8 cellular contexts compared by ENCODE assay signal in genomic region chr11:65135633-65136145, GRCh38. TPM values are rescaled to one million over a fixed set of nuclear protein-coding genes. Genes with fewer than 3 reads are reported as not detected.
A peak's percentile ranks its signal among the peaks of the same experiment; 100 is the strongest.
DNase-seq lines count a peak whose midpoint lies in the region; ATAC-seq and TF ChIP-seq lines count a peak whose summit lies in the region.

No MANE protein-coding gene starts in this region.

- H4K20me1 ChIP-seq in IMR-90 (ENCODE audit: insufficient read depth, low read length): peaks cover 28% of the 10 kb centered on the region

- POLR2A ChIA-PET in A673 (lab: Charles Lee; ENCODE audit: low non-redundant PET): interaction anchor here (0.9 to 1.4 kb wide), 2 partner anchors 46 to 52 kb away, joined by 3 to 4 read pairs; partner anchors contain the start of genes CAPN1 and CDCA5
- POLR2A ChIA-PET in IMR-90 (lab: Charles Lee; ENCODE audit: unreplicated experiment): no interaction called here

- TF ChIP-seq RAD21 in IMR-90 (IDR thresholded peaks at IDR 0.05; ENCODE audit: low read length): no peak

- in situ Hi-C loops in IMR-90 (cut with MboI; ENCODE audit: low sequenced_read_pairs): no loop called here

- H3K36me3 ChIP-seq in A673 (ENCODE audit: insufficient read depth, low read length, poor library complexity, severe bottlenecking): peaks cover 22% of the 10 kb centered on the region
- H3K36me3 ChIP-seq in IMR-90 (ENCODE audit: control insufficient read depth, insufficient read depth, low read length): peaks cover 22% of the 10 kb centered on the region
- peaks cover 20 to 23% of the 10 kb centered on the region in 2 donors for H3K36me3 ChIP-seq in mucosa of rectum (ENCODE audit: control insufficient read depth in 2 of 2, insufficient read depth in 2 of 2, low read length in 2 of 2)

- no peaks in the 10 kb centered on the region for H3K9me3 ChIP-seq in A673 (ENCODE audit: low read depth, low read length, poor library complexity, severe bottlenecking)
- H3K9me3 ChIP-seq in IMR-90 (ENCODE audit: control insufficient read depth, insufficient read depth, low read length): no peaks in the 10 kb centered on the region
- no peaks in the 10 kb centered on the region for H3K9me3 ChIP-seq in mucosa of rectum (ENCODE audit: control insufficient read depth in 2 of 2, low read length in 2 of 2)

- peak overlapping the region; percentile 93 to 99 for H4K8ac ChIP-seq in IMR-90 (ENCODE audit: low read depth in 2 of 2, low read length in 2 of 2)

- H3K9ac ChIP-seq in IMR-90 (ENCODE audit: low read depth, low read length) (peak overlapping the region; percentile 72), mucosa of rectum (ENCODE audit: low read depth in 1 of 2, low read length in 2 of 2) (peak overlapping the region; percentile 96 to 98)

- peak overlapping the region; percentile 36; the same call in 1 of the 2 replicates for H3K23ac ChIP-seq in IMR-90 (ENCODE audit: low read depth, low read length)

- H2BK120ac ChIP-seq in IMR-90 (ENCODE audit: low read depth, low read length): no peak overlapping the region

- no peak overlapping the region for H3K56ac ChIP-seq in IMR-90 (ENCODE audit: extremely low read depth, insufficient read depth, low read length)

- H3K4me2 ChIP-seq in IMR-90 (ENCODE audit: low read depth, low read length): peak overlapping the region; percentile 83

- H3K9me1 ChIP-seq in IMR-90 (ENCODE audit: insufficient read depth, low read length): peaks cover 21% of the 10 kb centered on the region

- H4K5ac ChIP-seq in IMR-90 (ENCODE audit: low read depth, low read length): peak overlapping the region; percentile 56; the same call in 1 of the 2 replicates

- H3K4ac ChIP-seq in IMR-90 (ENCODE audit: low read depth, low read length): peak overlapping the region; percentile 81

- H2AK9ac ChIP-seq in IMR-90 (replicated peaks; ENCODE audit: low read depth, low read length, poor library complexity): peak overlapping the region; percentile 79

- TF ChIP-seq POLR2A in IMR-90 (IDR thresholded peaks at IDR 0.05; ENCODE audit: low read depth, low read length): no peak

- BruUV-seq in A673 (replicated peaks; lab: Mats Ljungman, UMichigan) (no TSS peak), IMR-90 (replicated peaks; lab: Mats Ljungman, UMichigan) (no TSS peak)

- H3K27me3 ChIP-seq in A673 (replicated peaks; ENCODE audit: insufficient read depth, low read depth, low read length, poor library complexity): peaks cover 9% of the 10 kb centered on the region
- H3K27me3 ChIP-seq in IMR-90 (ENCODE audit: control insufficient read depth, insufficient read depth, low read length): peaks cover 2% of the 10 kb centered on the region; the same call in 1 of the 2 replicates
- H3K27me3 ChIP-seq in mucosa of rectum (ENCODE audit: control insufficient read depth in 2 of 2, insufficient read depth in 2 of 2, low read length in 2 of 2): no peaks in the 10 kb centered on the region

- CTCF ChIA-PET in A673 (lab: Charles Lee) (interaction anchor here (1.0 kb wide), 2 partner anchors 18 to 24 kb away, joined by 3 read pairs; partner anchors contain the start of genes TM7SF2 and ZNHIT2), IMR-90 (lab: Yijun Ruan, JAX) (interaction anchor here (0.6 kb wide), 2 partner anchors 13 to 290 kb away, joined by 4 to 5 read pairs; no protein-coding TSS in a partner anchor)

- peaks cover 17% of the 10 kb centered on the region for H3K4me1 ChIP-seq in A673 (ENCODE audit: insufficient read depth, low read length, poor library complexity, severe bottlenecking)
- H3K4me1 ChIP-seq in IMR-90 (ENCODE audit: control insufficient read depth, insufficient read depth, low read length): peaks cover 6% of the 10 kb centered on the region; the same call in 1 of the 2 replicates
- H3K4me1 ChIP-seq in mucosa of rectum (ENCODE audit: control insufficient read depth in 2 of 2, insufficient read depth in 2 of 2, low read length in 2 of 2): peaks cover 30 to 38% of the 10 kb centered on the region in 2 donors

- peak overlapping the region; percentile 67 for H2AK5ac ChIP-seq in IMR-90 (ENCODE audit: low read depth, low read length)

- H3K79me1 ChIP-seq in IMR-90 (ENCODE audit: low read depth in 1 of 2, low read length in 2 of 2): peaks cover 18 to 43% of the 10 kb centered on the region in 2 experiments

- no peak overlapping the region for H2BK5ac ChIP-seq in IMR-90 (ENCODE audit: low read depth, low read length, poor library complexity, severe bottlenecking)

- H3K27ac ChIP-seq in A673 (ENCODE audit: low read depth, low read length, poor library complexity, severe bottlenecking) (peak overlapping the region; percentile 99), IMR-90 (ENCODE audit: insufficient read depth, low read length) (no peak overlapping the region; the same call in 1 of the 2 replicates), caudate nucleus (ENCODE audit: low read depth, low read length) (peak overlapping the region; percentile 100), mucosa of rectum (ENCODE audit: low read depth in 2 of 2, low read length in 2 of 2) (peak overlapping the region; percentile 97 to 100)

- H2BK15ac ChIP-seq in IMR-90 (ENCODE audit: low read depth, low read length): no peak overlapping the region

- H2BK20ac ChIP-seq in IMR-90 (ENCODE audit: low read depth, low read length): no peak overlapping the region

- ATAC-seq in IMR-90 (ENCODE audit: low read depth) (no peak), GM21367 (IDR thresholded peaks at IDR 0.05; ENCODE audit: unreplicated experiment) (no peak), left lobe of liver (no peak)

- no peak for DNase-seq in A673 (ENCODE audit: low spot score)
- no peak for DNase-seq in IMR-90
- no peak for DNase-seq in caudate nucleus (lab: John Stamatoyannopoulos, UW)
- DNase-seq in central memory CD4-positive, alpha-beta T cell: no peak
- DNase-seq in epidermal melanocyte (ENCODE audit: insufficient read length, low spot score): no peak
- DNase-seq in left lobe of liver (ENCODE audit: low spot score): no peak

- H3K4me3 ChIP-seq in A673 (ENCODE audit: low read depth, low read length, poor library complexity, severe bottlenecking) (peak overlapping the region; percentile 70), IMR-90 (ENCODE audit: insufficient read depth, low read depth, low read length) (peak overlapping the region; percentile 63), mucosa of rectum (ENCODE audit: low read length in 2 of 2) (peak overlapping the region; percentile 81 to 92)

- H2AFZ ChIP-seq in IMR-90 (replicated peaks; ENCODE audit: low read length, poor library complexity): peak overlapping the region; percentile 99

- H3K14ac ChIP-seq in IMR-90 (replicated peaks; ENCODE audit: low read depth, low read length): peak overlapping the region; percentile 82

- WGBS in IMR-90 (ENCODE audit: extremely low coverage in 2 of 2, insufficient read length in 1 of 2), 2 experiments: 71% methylated on average over 6 of the region's 11 CpGs; no CpG with 5 or more reads in 1 of the 2 experiments

- intact Hi-C loops in A673 (cut with micrococcal nuclease; ENCODE audit: unreplicated experiment): no loop called here
- intact Hi-C loops in IMR-90 (cut with micrococcal nuclease): no loop called here

- TF ChIP-seq CTCF in A673 (conservative IDR thresholded peaks at IDR 0.05; ENCODE audit: low read depth, low read length) (no peak), IMR-90 (conservative IDR thresholded peaks at IDR 0.05; ENCODE audit: low read depth, low read length) (no peak)

- H4K91ac ChIP-seq in IMR-90 (ENCODE audit: insufficient read depth, low read depth, low read length): peak overlapping the region; percentile 64; the same call in 1 of the 2 replicates

- no peak overlapping the region for H3K18ac ChIP-seq in IMR-90 (ENCODE audit: low read depth, low read length)

- dilution Hi-C loops in IMR-90 (cut with HindIII; ENCODE audit: low sequenced_read_pairs, unreplicated experiment): no loop called here

TF ChIP-seq in IMR-90, 13 proteins besides CTCF, POLR2A, EP300 and RAD21 (continues in another document):
- no peak for TF ChIP-seq BHLHE40 (IDR thresholded peaks at IDR 0.05; ENCODE audit: low read depth, low read length)
- no peak for TF ChIP-seq FOS (IDR thresholded peaks at IDR 0.05; ENCODE audit: low read depth, low read length)
- no peak for TF ChIP-seq USF2 (IDR thresholded peaks at IDR 0.05; ENCODE audit: low read depth, low read length)
- no peak for TF ChIP-seq SMC3 (IDR thresholded peaks at IDR 0.05; ENCODE audit: low read depth, low read length)

RNA-seq across cellular contexts. Expression of gene SYVN1, which starts 1.4 kb away (rescaled TPM):
- total RNA-seq in A673 (2021) (47.6 and 48.5 TPM in 2 replicates), IMR-90 (2012; rRNA removed) (8.3 and 9.5 TPM in 2 replicates), left lobe of liver (110 TPM)
- 45.7 and 52.9 TPM in 2 replicates for polyA plus RNA-seq in IMR-90 (2012; rRNA removed)
- polyA plus RNA-seq in IMR-90 (2012; cell fraction: cytosol; rRNA removed): 22.9 and 32.0 TPM in 2 replicates
- 107 and 150 TPM in 2 replicates for polyA plus RNA-seq in IMR-90 (2012; cell fraction: nucleus; rRNA removed; ENCODE audit: low replicate concordance)

RNA-seq across cellular contexts. Expression of gene MRPL49, which starts 13.6 kb away (rescaled TPM):
- total RNA-seq in A673 (2021): 90.2 and 91.0 TPM in 2 replicates
- total RNA-seq in IMR-90 (2012; rRNA removed): 54.2 and 55.2 TPM in 2 replicates
- polyA plus RNA-seq in IMR-90 (2012; rRNA removed): 51.5 and 56.8 TPM in 2 replicates
- 39.1 and 52.5 TPM in 2 replicates for polyA plus RNA-seq in IMR-90 (2012; cell fraction: cytosol; rRNA removed)
- polyA plus RNA-seq in IMR-90 (2012; cell fraction: nucleus; rRNA removed; ENCODE audit: low replicate concordance): 24.5 and 42.4 TPM in 2 replicates
- total RNA-seq in left lobe of liver: 31.3 TPM

RNA-seq across cellular contexts. Expression of gene FAU, which starts 13.8 kb away (rescaled TPM):
- total RNA-seq in A673 (2021) (920 and 956 TPM in 2 replicates), IMR-90 (2012; rRNA removed) (189 and 285 TPM in 2 replicates), left lobe of liver (430 TPM)
- 652 and 804 TPM in 2 replicates for polyA plus RNA-seq in IMR-90 (2012; rRNA removed)
- polyA plus RNA-seq in IMR-90 (2012; cell fraction: cytosol; rRNA removed): 812 and 1,747 TPM in 2 replicates
- polyA plus RNA-seq in IMR-90 (2012; cell fraction: nucleus; rRNA removed; ENCODE audit: low replicate concordance): 249 and 290 TPM in 2 replicates

RNA-seq across cellular contexts. Expression of gene ZNHIT2, which starts 18.2 kb away (rescaled TPM):
- total RNA-seq in A673 (2021) (22.3 and 27.4 TPM in 2 replicates), IMR-90 (2012; rRNA removed) (3.6 and 3.9 TPM in 2 replicates), left lobe of liver (8.8 TPM)
- 5.9 and 7.7 TPM in 2 replicates for polyA plus RNA-seq in IMR-90 (2012; rRNA removed)
- 11.1 and 11.4 TPM in 2 replicates for polyA plus RNA-seq in IMR-90 (2012; cell fraction: cytosol; rRNA removed)
- 2.5 and 10.5 TPM in 2 replicates for polyA plus RNA-seq in IMR-90 (2012; cell fraction: nucleus; rRNA removed; ENCODE audit: low replicate concordance)

RNA-seq across cellular contexts. Expression of gene TM7SF2, which starts 24.0 kb away (rescaled TPM):
- 37.8 and 50.5 TPM in 2 replicates for total RNA-seq in A673 (2021)
- 4.7 and 5.7 TPM in 2 replicates for total RNA-seq in IMR-90 (2012; rRNA removed)
- 7.6 and 11.5 TPM in 2 replicates for polyA plus RNA-seq in IMR-90 (2012; rRNA removed)
- polyA plus RNA-seq in IMR-90 (2012; cell fraction: cytosol; rRNA removed): 12.0 and 19.9 TPM in 2 replicates
- 27.7 and 50.8 TPM in 2 replicates for polyA plus RNA-seq in IMR-90 (2012; cell fraction: nucleus; rRNA removed; ENCODE audit: low replicate concordance)
- total RNA-seq in left lobe of liver: 97.6 TPM
